8 cellular contexts compared by ENCODE assay signal in the genomic region with DNA sequence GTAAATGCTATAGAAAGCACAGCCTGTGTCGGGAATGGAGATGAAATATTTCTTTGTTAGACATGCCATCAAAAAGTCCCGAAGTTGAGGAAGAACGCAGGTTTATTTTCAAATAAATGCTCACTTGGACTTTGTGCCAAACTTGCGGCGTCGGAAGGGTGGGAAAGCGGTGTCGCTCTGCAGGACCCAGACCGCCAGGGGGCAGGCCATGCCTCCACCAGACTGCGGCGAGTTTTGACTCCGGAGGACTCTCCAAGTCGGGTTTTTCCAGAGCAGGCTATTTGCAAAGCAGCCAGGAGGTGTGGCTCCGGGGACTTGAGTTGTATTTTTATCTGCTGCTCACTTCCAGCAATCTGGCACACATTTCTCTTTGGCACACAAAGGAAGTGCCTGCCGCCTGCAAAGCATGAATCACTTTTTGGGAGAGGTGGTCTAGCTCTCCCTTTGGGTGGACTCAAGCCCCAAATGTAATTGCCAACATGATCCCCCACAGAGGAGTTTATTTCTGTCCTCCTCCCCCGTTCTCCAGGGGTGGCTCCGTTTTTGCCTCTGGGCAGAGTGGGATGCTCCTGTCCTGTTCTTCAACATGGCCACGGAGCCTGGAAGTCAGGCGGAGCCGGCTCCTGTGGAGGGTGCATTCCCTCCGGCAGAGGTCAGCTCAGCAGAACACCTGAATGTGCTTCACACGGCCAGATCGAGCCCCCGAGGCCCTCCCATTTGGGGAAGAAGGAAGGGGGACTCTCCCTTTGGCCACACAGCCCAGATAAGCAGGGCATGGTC.
DNase-seq lines count a peak whose midpoint lies in the region; ATAC-seq and TF ChIP-seq lines count a peak whose summit lies in the region.

No MANE protein-coding gene starts in this region.

- H3K27me3 ChIP-seq in HCT116 (ENCODE audit: insufficient read depth, low read length) (peaks cover 46% of the 10 kb centered on the region), NT2/D1 (ENCODE audit: insufficient read depth, insufficient read length) (peaks cover 15% of the 10 kb centered on the region)
- peaks cover 8% of the 10 kb centered on the region for H3K27me3 ChIP-seq in effector memory CD4-positive, alpha-beta T cell (replicated peaks; ENCODE audit: control insufficient read depth, insufficient read depth, low read length, poor library complexity, severe bottlenecking)

- no peaks in the 10 kb centered on the region for H3K9me2 ChIP-seq in HCT116 (ENCODE audit: insufficient read depth)

- DNase-seq in COR-L47 (lab: John Stamatoyannopoulos, UW) (peak; percentile 82), HCT116 (ENCODE audit: low read depth, low spot score) (peak; percentile 63), NT2/D1 (ENCODE audit: low read depth, low spot score) (peak; percentile 77), cerebellum (ENCODE audit: low spot score) (peak; percentile 43), kidney tubule cell (ENCODE audit: low spot score) (peak; percentile 70)
- DNase-seq in stimulated activated CD4-positive, alpha-beta T cell treated with anti-CD3 and anti-CD28 coated beads, Interleukin-4, amount 100 ng/mL, for 1 hour: peak; percentile 34
- no peak for DNase-seq in effector memory CD4-positive, alpha-beta T cell

- H3K4me1 ChIP-seq in HCT116 (ENCODE audit: control insufficient read depth in 1 of 2, insufficient read depth in 2 of 2, low read length in 2 of 2): peaks cover 0 to 3% of the 10 kb centered on the region in 2 experiments; a peak in 2 of 4 replicates
- H3K4me1 ChIP-seq in NT2/D1 (ENCODE audit: insufficient read depth, insufficient read length): peaks cover 4% of the 10 kb centered on the region
- no peaks in the 10 kb centered on the region for H3K4me1 ChIP-seq in effector memory CD4-positive, alpha-beta T cell (ENCODE audit: control insufficient read depth, insufficient read depth, low read length, poor library complexity, severe bottlenecking)

- peak; percentile 80 for ATAC-seq in HCT116
- ATAC-seq in GM21381 (IDR thresholded peaks at IDR 0.05; ENCODE audit: unreplicated experiment): no peak

- peak; percentile 92 for TF ChIP-seq RAD21 in HCT116 (IDR thresholded peaks at IDR 0.05; ENCODE audit: low read depth)

- H3K27ac ChIP-seq in HCT116 (ENCODE audit: low read depth, low read length): no peak overlapping the region
- H3K27ac ChIP-seq in effector memory CD4-positive, alpha-beta T cell (ENCODE audit: insufficient read depth, low read length, poor library complexity, severe bottlenecking): no peak overlapping the region

- no peaks in the 10 kb centered on the region for H3K79me2 ChIP-seq in HCT116 (ENCODE audit: insufficient read depth, low read length)

- TF ChIP-seq POLR2A in HCT116 (IDR thresholded peaks at IDR 0.05; ENCODE audit: borderline replicate concordance, extremely low read depth, insufficient read depth, insufficient read length): no peak

- intact Hi-C loops in HCT116 (cut with micrococcal nuclease): loop anchor here (1.0 to 5.0 kb wide), 6 partner anchors 58 to 1158 kb away; partner anchors contain the start of gene FAM53B

- peak overlapping the region; percentile 6; the same call in 1 of the 2 replicates for H3K4me2 ChIP-seq in HCT116 (ENCODE audit: low read length)

- RAD21 ChIA-PET in HCT116 (lab: Charles Lee; ENCODE audit: low non-redundant PET in 1 of 2, low total read pairs in 2 of 2, uncharacterized antibody in 2 of 2, unreplicated experiment in 2 of 2): no interaction called here

- no peaks in the 10 kb centered on the region for H4K20me1 ChIP-seq in HCT116 (ENCODE audit: insufficient read depth)

- CTCF ChIA-PET in HCT116 (lab: Charles Lee): interaction anchor here (0.8 to 2.9 kb wide), 9 partner anchors 10 to 391 kb away, joined by 3 to 25 read pairs (median 11); no protein-coding TSS in a partner anchor

- TF ChIP-seq CTCF in HCT116 (IDR thresholded peaks at IDR 0.05 in 2 of 3, conservative IDR thresholded peaks at IDR 0.05 in 1 of 3; ENCODE audit: borderline replicate concordance in 1 of 3, insufficient read depth in 1 of 3, low read depth in 2 of 3, low read length in 2 of 3): peak; percentile 91 to 99 (median 97)

- H3K9ac ChIP-seq in HCT116 (ENCODE audit: low read length) (no peak overlapping the region), NT2/D1 (ENCODE audit: insufficient read length, low read depth) (peak overlapping the region; percentile 44)

- no peaks in the 10 kb centered on the region for H3K9me3 ChIP-seq in HCT116 (ENCODE audit: control insufficient read depth in 1 of 2, insufficient read depth in 1 of 2, low read depth in 1 of 2, low read length in 2 of 2)
- H3K9me3 ChIP-seq in NT2/D1 (ENCODE audit: insufficient read depth, low read length): no peaks in the 10 kb centered on the region
- no peaks in the 10 kb centered on the region for H3K9me3 ChIP-seq in effector memory CD4-positive, alpha-beta T cell (ENCODE audit: control insufficient read depth, low read length)

- H3K4me3 ChIP-seq in HCT116 (replicated peaks in 1 of 2; ENCODE audit: low read depth in 1 of 2, low read length in 2 of 2) (no peak overlapping the region), NT2/D1 (ENCODE audit: insufficient read length, low read depth) (peak overlapping the region; percentile 22)
- no peak overlapping the region for H3K4me3 ChIP-seq in effector memory CD4-positive, alpha-beta T cell (ENCODE audit: insufficient read depth, low read depth, low read length, poor library complexity, severe bottlenecking)

- no TSS peak for BruUV-seq in HCT116 (replicated peaks; lab: Mats Ljungman, UMichigan)

- POLR2A ChIA-PET in HCT116 (lab: Charles Lee): no interaction called here

- no peaks in the 10 kb centered on the region for H3K36me3 ChIP-seq in HCT116 (ENCODE audit: control insufficient read depth in 1 of 2, insufficient read depth in 2 of 2, low read length in 2 of 2)
- H3K36me3 ChIP-seq in NT2/D1 (ENCODE audit: insufficient read depth, insufficient read length, low read length): no peaks in the 10 kb centered on the region
- no peaks in the 10 kb centered on the region for H3K36me3 ChIP-seq in effector memory CD4-positive, alpha-beta T cell (ENCODE audit: control insufficient read depth, insufficient read depth, low read length)

- H2AFZ ChIP-seq in HCT116 (ENCODE audit: low read depth, low read length, poor library complexity, severe bottlenecking): peak overlapping the region; percentile 74

TF ChIP-seq in HCT116, 20 proteins besides CTCF, POLR2A, EP300 and RAD21:
- TF ChIP-seq, protein P1, sequence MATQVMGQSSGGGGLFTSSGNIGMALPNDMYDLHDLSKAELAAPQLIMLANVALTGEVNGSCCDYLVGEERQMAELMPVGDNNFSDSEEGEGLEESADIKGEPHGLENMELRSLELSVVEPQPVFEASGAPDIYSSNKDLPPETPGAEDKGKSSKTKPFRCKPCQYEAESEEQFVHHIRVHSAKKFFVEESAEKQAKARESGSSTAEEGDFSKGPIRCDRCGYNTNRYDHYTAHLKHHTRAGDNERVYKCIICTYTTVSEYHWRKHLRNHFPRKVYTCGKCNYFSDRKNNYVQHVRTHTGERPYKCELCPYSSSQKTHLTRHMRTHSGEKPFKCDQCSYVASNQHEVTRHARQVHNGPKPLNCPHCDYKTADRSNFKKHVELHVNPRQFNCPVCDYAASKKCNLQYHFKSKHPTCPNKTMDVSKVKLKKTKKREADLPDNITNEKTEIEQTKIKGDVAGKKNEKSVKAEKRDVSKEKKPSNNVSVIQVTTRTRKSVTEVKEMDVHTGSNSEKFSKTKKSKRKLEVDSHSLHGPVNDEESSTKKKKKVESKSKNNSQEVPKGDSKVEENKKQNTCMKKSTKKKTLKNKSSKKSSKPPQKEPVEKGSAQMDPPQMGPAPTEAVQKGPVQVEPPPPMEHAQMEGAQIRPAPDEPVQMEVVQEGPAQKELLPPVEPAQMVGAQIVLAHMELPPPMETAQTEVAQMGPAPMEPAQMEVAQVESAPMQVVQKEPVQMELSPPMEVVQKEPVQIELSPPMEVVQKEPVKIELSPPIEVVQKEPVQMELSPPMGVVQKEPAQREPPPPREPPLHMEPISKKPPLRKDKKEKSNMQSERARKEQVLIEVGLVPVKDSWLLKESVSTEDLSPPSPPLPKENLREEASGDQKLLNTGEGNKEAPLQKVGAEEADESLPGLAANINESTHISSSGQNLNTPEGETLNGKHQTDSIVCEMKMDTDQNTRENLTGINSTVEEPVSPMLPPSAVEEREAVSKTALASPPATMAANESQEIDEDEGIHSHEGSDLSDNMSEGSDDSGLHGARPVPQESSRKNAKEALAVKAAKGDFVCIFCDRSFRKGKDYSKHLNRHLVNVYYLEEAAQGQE (IDR thresholded peaks at IDR 0.05; ENCODE audit: low read depth): no peak
- TF ChIP-seq EZH2phosphoT487 (IDR thresholded peaks at IDR 0.05; ENCODE audit: borderline replicate concordance) (peak; percentile 95; the same call in 1 of the 2 replicates), JUND (IDR thresholded peaks at IDR 0.05) (no peak), EZH2 (IDR thresholded peaks at IDR 0.05) (peak; percentile 98), EGR1 (IDR thresholded peaks at IDR 0.05; ENCODE audit: low read depth) (no peak), SP1 (IDR thresholded peaks at IDR 0.05; ENCODE audit: low read depth) (no peak), ZNF274 (IDR thresholded peaks at IDR 0.05; ENCODE audit: low read depth, low read length) (no peak)

Comparison
In these comparisons a context has a peak if more than half of its experiments do, and no peak if none do; other contexts are left out.
1. DNase-seq: peak in COR-L47 (single experiment), HCT116 (single experiment), NT2/D1 (single experiment), cerebellum (single experiment), kidney tubule cell (single experiment) and stimulated activated CD4-positive, alpha-beta T cell treated with anti-CD3 and anti-CD28 coated beads, Interleukin-4, amount 100 ng/mL, for 1 hour (single experiment); none in effector memory CD4-positive, alpha-beta T cell (0 of 3).